Comparison of ENCODE assay signal across 17 cellular contexts in the genomic region with DNA sequence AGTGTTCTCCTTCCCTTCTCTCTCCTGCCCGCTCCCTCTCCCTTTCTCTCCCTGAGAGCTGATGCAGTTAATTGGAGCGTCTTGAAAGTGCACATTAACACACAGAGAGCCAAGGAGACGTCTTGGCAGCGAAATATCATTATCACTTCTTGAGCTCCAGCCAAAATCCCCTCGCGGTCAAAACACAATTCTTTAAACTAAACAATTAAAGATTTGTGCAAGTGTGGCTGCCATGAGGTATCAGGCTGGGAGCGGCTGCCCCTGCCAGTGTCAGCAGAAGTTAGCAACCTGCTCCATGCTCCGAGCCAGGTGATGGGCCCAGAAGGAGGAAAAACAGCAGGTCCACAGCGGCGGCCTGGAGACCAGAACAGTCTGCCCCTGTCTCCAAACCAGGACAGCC.
"Had no signal": no experiment of that assay in that cellular context is flagged by ENCODE, and none has a peak within 500 bp of the region (broad histone marks: within the 10 kb centered on the region; RNA-seq: fewer than 3 reads in every experiment).

No MANE protein-coding gene starts in this region.

- H3K9me3 ChIP-seq: esophagus muscularis mucosa, heart left ventricle, prostate gland, right atrium auricular region, upper lobe of right lung had no signal

- ATAC-seq: activated T-helper 17 cell treated with anti-CD3 and anti-CD28 coated beads, Interleukin-2, amount 50 U/mL, for 72 hours; effector memory CD8-positive, alpha-beta T cell; heart left ventricle; left colon; stimulated activated naive CD8-positive, alpha-beta T cell treated with anti-CD3 and anti-CD28 coated beads, Interleukin-15, Interleukin-2, amounts not matched to agents 100 U/mL and 50 U/mL, for 24 hours; upper lobe of right lung had no signal

- H3K27me3 ChIP-seq: right atrium auricular region had no signal

- H3K36me3 ChIP-seq: brain microvascular endothelial cell, esophagus muscularis mucosa, heart left ventricle, prostate gland, right atrium auricular region, upper lobe of right lung had no signal

- H3K27ac ChIP-seq: brain microvascular endothelial cell, right atrium auricular region, upper lobe of right lung had no signal

- DNase-seq: activated CD4-positive, alpha-beta T cell treated with anti-CD3 and anti-CD28 coated beads for 1 hour; activated CD8-positive, alpha-beta memory T cell treated with anti-CD3 and anti-CD28 coated beads, Interleukin-2, amount 50 U/mL, for 4 hours; activated naive CD4-positive, alpha-beta T cell; activated T-cell treated with anti-CD3 and anti-CD28 coated beads, Interleukin-2, amount 50 U/mL, for 24 hours; brain microvascular endothelial cell; effector memory CD8-positive, alpha-beta T cell; heart left ventricle; left colon; stimulated activated CD4-positive, alpha-beta T cell treated with anti-CD3 and anti-CD28 coated beads, Interleukin-12 subunit alpha, Interleukin-12 subunit beta, amount 100 ng/mL, for 4 hours; stimulated activated CD4-positive, alpha-beta T cell treated with anti-CD3 and anti-CD28 coated beads, Interleukin-4, amount 100 ng/mL, for 4 hours; stimulated activated naive CD8-positive, alpha-beta T cell treated with anti-CD3 and anti-CD28 coated beads, Interleukin-15, Interleukin-2, amounts not matched to agents 100 U/mL and 50 U/mL, for 24 hours; T-helper 1 cell; upper lobe of right lung had no signal

- H3K4me3 ChIP-seq: esophagus muscularis mucosa, heart left ventricle, prostate gland, right atrium auricular region, upper lobe of right lung had no signal
